Comparison of ENCODE assay signal across 9 cellular contexts in genomic region chr14:66508547-66508845, GRCh38. TPM values are rescaled to one million over a fixed set of nuclear protein-coding genes. Genes with fewer than 3 reads are reported as not detected.
DNase-seq lines count a peak whose midpoint lies in the region; ATAC-seq, FAIRE-seq and TF ChIP-seq lines count a peak whose summit lies in the region.
"Had no signal": no experiment of that assay in that cellular context is flagged by ENCODE, and none has a peak within 500 bp of the region (broad histone marks: within the 10 kb centered on the region; RNA-seq: fewer than 3 reads in every experiment).

No MANE protein-coding gene starts in this region.

- no CpG with 5 or more reads among the region's 19 CpGs for WGBS in HepG2 (ENCODE audit: low lambda C conversion rate)
- WGBS in tibial nerve, 2 donors: 1% methylated on average over 18 to 19 of the region's 19 CpGs

- no TSS peak for BruUV-seq in HepG2 (replicated peaks; lab: Mats Ljungman, UMichigan)

- TF ChIP-seq POLR2A in HepG2 (IDR thresholded peaks at IDR 0.05; ENCODE audit: insufficient read depth in 1 of 2, low read depth in 2 of 2, low read length in 2 of 2) (no peak), tibial nerve (IDR thresholded peaks at IDR 0.05) (no peak)

- TF ChIP-seq EP300 in HepG2 (IDR thresholded peaks at IDR 0.05; ENCODE audit: low read depth in 2 of 2, low read length in 2 of 2) (no peak), HepG2 (CRISPR knock-in tag; IDR thresholded peaks at IDR 0.05; ENCODE audit: borderline replicate concordance) (no peak), tibial nerve (IDR thresholded peaks at IDR 0.05) (no peak)

- H3K27ac Mint-ChIP-seq in activated naive CD4-positive, alpha-beta T cell treated with anti-CD3 and anti-CD28 coated beads, Interleukin-2, amount 50 U/mL, for 72 hours: peak overlapping the region; percentile 60 to 91

- no peak for TF ChIP-seq CTCF in HepG2 (CRISPR knock-in tag; IDR thresholded peaks at IDR 0.05)
- no peak for TF ChIP-seq CTCF in tibial nerve (IDR thresholded peaks at IDR 0.05)

- no peak for ATAC-seq in activated naive CD4-positive, alpha-beta T cell treated with anti-CD3 and anti-CD28 coated beads, Interleukin-2, amount 50 U/mL, for 72 hours
- no peak for ATAC-seq in HepG2

- in situ Hi-C loops in HepG2 (cut with HindIII; ENCODE audit: extremely low pct_ligation_motif_present, low pct_unique_long_range_greater_than_20kb): no loop called here

- peaks cover 21% of the 10 kb centered on the region; the same call in 1 of the 2 replicates for H4K20me1 ChIP-seq in HepG2 (ENCODE audit: insufficient read depth, low read length)

- FAIRE-seq in HepG2 (lab: Jason Lieb, UNC) (no peak), urothelium cell line (lab: Jason Lieb, UNC) (no peak)

- no peaks in the 10 kb centered on the region; a peak in 1 of 5 replicates for H3K27me3 ChIP-seq in HepG2 (ENCODE audit: control insufficient read depth in 1 of 2, insufficient read depth in 2 of 2, low read length in 2 of 2)
- no peaks in the 10 kb centered on the region for H3K27me3 ChIP-seq in tibial nerve

- DNase-seq in activated T-cell treated with anti-CD3 and anti-CD28 coated beads for 4 hours (peak; percentile 4), HepG2 (ENCODE audit: low spot score) (no peak), tibial nerve (ENCODE audit: low spot score in 2 of 2) (no peak), NOMO-1 (lab: John Stamatoyannopoulos, UW; ENCODE audit: unreplicated experiment in 2 of 2) (no peak), urothelium cell line (ENCODE audit: low spot score) (no peak), NCI-H2081 (lab: John Stamatoyannopoulos, UW) (no peak)
- DNase-seq in activated T-cell treated with anti-CD3 and anti-CD28 coated beads, Interleukin-2, amount 50 U/mL, for 48 hours: no peak
- no peak for DNase-seq in activated naive CD4-positive, alpha-beta T cell treated with anti-CD3 and anti-CD28 coated beads, Interleukin-2, amount 50 U/mL, for 72 hours (ENCODE audit: low spot score in 2 of 2)

- H3K36me3 Mint-ChIP-seq in activated naive CD4-positive, alpha-beta T cell treated with anti-CD3 and anti-CD28 coated beads, Interleukin-2, amount 50 U/mL, for 72 hours: peaks cover 0 to 5% of the 10 kb centered on the region in 2 donors

- peak overlapping the region; percentile 95 to 100 (median 99) for H3K4me3 ChIP-seq in HepG2 (replicated peaks in 1 of 3; ENCODE audit: insufficient read depth in 1 of 3, low read depth in 2 of 3, low read length in 3 of 3)
- peak overlapping the region; percentile 60 to 93 (median 82) for H3K4me3 ChIP-seq in tibial nerve

- H2AFZ ChIP-seq in HepG2 (ENCODE audit: low read length): no peak overlapping the region

- H3K9ac ChIP-seq in HepG2 (ENCODE audit: insufficient read depth, low read depth, low read length): peak overlapping the region; percentile 79

- H3K4me1 ChIP-seq in HepG2 (ENCODE audit: insufficient read depth, low read length) (peaks cover 35% of the 10 kb centered on the region), tibial nerve (peaks cover 0 to 21% (median 3%) of the 10 kb centered on the region in 4 donors)

- H3K4me2 ChIP-seq in HepG2 (ENCODE audit: low read depth, low read length): peak overlapping the region; percentile 89

- POLR2A ChIA-PET in HepG2 (lab: Yijun Ruan, JAX): interaction anchor here (1.0 to 2.1 kb wide), 6 partner anchors 11 to 1406 kb away, joined by 3 to 18 read pairs (median 4); partner anchors contain the start of gene MAX

- H3K36me3 ChIP-seq in HepG2 (replicated peaks in 1 of 2; ENCODE audit: control insufficient read depth in 1 of 2, insufficient read depth in 2 of 2, low read length in 2 of 2): no peaks in the 10 kb centered on the region
- H3K36me3 ChIP-seq in tibial nerve: no peaks in the 10 kb centered on the region

- TF ChIP-seq RAD21 in HepG2 (CRISPR knock-in tag; IDR thresholded peaks at IDR 0.05): no peak; the same call in 1 of the 2 replicates

- peak overlapping the region; percentile 94 for H3K27ac ChIP-seq in HepG2 (ENCODE audit: extremely low read length, insufficient read depth, low read length)
- H3K27ac ChIP-seq in tibial nerve: peak overlapping the region; percentile 79 to 93 (median 86)

- H3K9me3 ChIP-seq in HepG2 (ENCODE audit: low read length) (no peaks in the 10 kb centered on the region), tibial nerve (no peaks in the 10 kb centered on the region)

- CTCF ChIA-PET in HepG2 (lab: Yijun Ruan, JAX; ENCODE audit: low intra/inter-chr PET ratio, low total read pairs): interaction anchor here (1.5 kb wide), 1 partner anchor 13 kb away, joined by 5 read pairs; no protein-coding TSS in a partner anchor

- H3K79me2 ChIP-seq in HepG2 (ENCODE audit: insufficient read depth, low read length): peaks cover 51% of the 10 kb centered on the region

- no peaks in the 10 kb centered on the region for H3K9me3 Mint-ChIP-seq in activated naive CD4-positive, alpha-beta T cell treated with anti-CD3 and anti-CD28 coated beads, Interleukin-2, amount 50 U/mL, for 72 hours

- intact Hi-C loops in HepG2 (cut with micrococcal nuclease; ENCODE audit: unreplicated experiment): no loop called here

TF ChIP-seq in HepG2, 621 proteins besides CTCF, POLR2A, EP300 and RAD21 (continues in another document):
- TF ChIP-seq KLF16 (CRISPR knock-in tag; IDR thresholded peaks at IDR 0.05) (no peak), MXD1 (CRISPR knock-in tag; IDR thresholded peaks at IDR 0.05) (no peak), MXI1 (IDR thresholded peaks at IDR 0.05; ENCODE audit: borderline replicate concordance, low read depth, low read length) (no peak; the same call in 2 of the 3 replicates), ZFP82 (CRISPR knock-in tag; IDR thresholded peaks at IDR 0.05; ENCODE audit: borderline replicate concordance) (no peak), ZNF747 (CRISPR knock-in tag; IDR thresholded peaks at IDR 0.05; ENCODE audit: borderline replicate concordance) (no peak), ZFY (CRISPR knock-in tag; IDR thresholded peaks at IDR 0.05) (no peak)

RNA-seq across cellular contexts. Expression of gene GPHN, which starts 0.5 kb away (rescaled TPM):
- 10 to 100 TPM; 14.0 to 35.8 TPM for total RNA-seq in activated naive CD4-positive, alpha-beta T cell treated with anti-CD3 and anti-CD28 coated beads, Interleukin-2, amount 50 U/mL, for 72 hours
- total RNA-seq in HepG2 (2016; rRNA removed; fragmentation: Illumina TruSeq; extraction: Trizol) (19.2 and 37.7 TPM in 2 replicates), tibial nerve (10 to 100 TPM; 16.3 to 73.0 (median 36.8) TPM)
- 5.3 and 9.1 TPM in 2 replicates for total RNA-seq in HepG2 (2016; cell fraction: cytosol; rRNA removed; fragmentation: Illumina TruSeq; extraction: Trizol; ENCODE audit: low read depth)
- total RNA-seq in HepG2 (2016; cell fraction: insoluble cytoplasmic fraction; rRNA removed; fragmentation: Illumina TruSeq; extraction: Trizol): 14.2 and 39.0 TPM in 2 replicates
- total RNA-seq in HepG2 (2016; cell fraction: membrane; rRNA removed; fragmentation: Illumina TruSeq; extraction: Trizol): 15.9 and 19.0 TPM in 2 replicates
- total RNA-seq in HepG2 (2016; cell fraction: nucleus; rRNA removed; fragmentation: Illumina TruSeq; extraction: Trizol): 32.3 and 33.7 TPM in 2 replicates
- 11.3 and 12.7 TPM in 2 replicates for polyA plus RNA-seq in HepG2 (2011; rRNA removed)
- 9.8 and 11.3 TPM in 2 replicates for polyA plus RNA-seq in HepG2 (2011; cell fraction: cytosol; rRNA removed)
- 13.6 TPM in 2 replicates for polyA plus RNA-seq in HepG2 (2011; cell fraction: nucleus; rRNA removed)
- polyA plus RNA-seq in HepG2 (2012): 17.2 and 24.3 TPM in 2 replicates
- polyA plus RNA-seq in HepG2 (2016; cell fraction: cytosol; fragmentation: Illumina TruSeq; extraction: Trizol; ENCODE audit: low read depth): 3.1 and 3.8 TPM in 2 replicates
- 37.9 and 38.6 TPM in 2 replicates for polyA plus RNA-seq in HepG2 (2016; cell fraction: insoluble cytoplasmic fraction; fragmentation: Illumina TruSeq; extraction: Trizol; ENCODE audit: low read depth)
- 7.9 TPM in 2 replicates for polyA plus RNA-seq in HepG2 (2016; cell fraction: membrane; fragmentation: Illumina TruSeq; extraction: Trizol; ENCODE audit: low read depth)
- polyA plus RNA-seq in HepG2 (2016; cell fraction: nucleus; fragmentation: Illumina TruSeq; extraction: Trizol; ENCODE audit: insufficient read depth, low read depth): 23.8 and 34.5 TPM in 2 replicates
- polyA minus RNA-seq in HepG2 (2011; rRNA and poly(A)+ RNA removed; ENCODE audit: low replicate concordance): 42.0 and 49.7 TPM in 2 replicates
- 25.1 and 25.9 TPM in 2 replicates for polyA minus RNA-seq in HepG2 (2011; cell fraction: cytosol; rRNA and poly(A)+ RNA removed)
- polyA minus RNA-seq in HepG2 (2011; cell fraction: nucleus; rRNA and poly(A)+ RNA removed): 78.4 and 78.7 TPM in 2 replicates

RNA-seq across cellular contexts. Expression of gene CCDC196, which starts 22.3 kb away (rescaled TPM):
- total RNA-seq in activated naive CD4-positive, alpha-beta T cell treated with anti-CD3 and anti-CD28 coated beads, Interleukin-2, amount 50 U/mL, for 72 hours: not detected
- total RNA-seq in HepG2 (2016; rRNA removed; fragmentation: Illumina TruSeq; extraction: Trizol) (not detected in 2 replicates), tibial nerve (not detected)
- not detected in 2 replicates for total RNA-seq in HepG2 (2016; cell fraction: cytosol; rRNA removed; fragmentation: Illumina TruSeq; extraction: Trizol; ENCODE audit: low read depth)
- not detected in 2 replicates for total RNA-seq in HepG2 (2016; cell fraction: insoluble cytoplasmic fraction; rRNA removed; fragmentation: Illumina TruSeq; extraction: Trizol)
- total RNA-seq in HepG2 (2016; cell fraction: membrane; rRNA removed; fragmentation: Illumina TruSeq; extraction: Trizol): not detected in 2 replicates
- not detected in 2 replicates for total RNA-seq in HepG2 (2016; cell fraction: nucleus; rRNA removed; fragmentation: Illumina TruSeq; extraction: Trizol)
- polyA plus RNA-seq in HepG2 (2011; rRNA removed): not detected in 2 replicates
- not detected in 2 replicates for polyA plus RNA-seq in HepG2 (2011; cell fraction: cytosol; rRNA removed)
- not detected in 2 replicates for polyA plus RNA-seq in HepG2 (2011; cell fraction: nucleus; rRNA removed)
- not detected in 2 replicates for polyA plus RNA-seq in HepG2 (2012)
- not detected in 2 replicates for polyA plus RNA-seq in HepG2 (2016; cell fraction: cytosol; fragmentation: Illumina TruSeq; extraction: Trizol; ENCODE audit: low read depth)
- not detected in 2 replicates for polyA plus RNA-seq in HepG2 (2016; cell fraction: insoluble cytoplasmic fraction; fragmentation: Illumina TruSeq; extraction: Trizol; ENCODE audit: low read depth)
- polyA plus RNA-seq in HepG2 (2016; cell fraction: membrane; fragmentation: Illumina TruSeq; extraction: Trizol; ENCODE audit: low read depth): not detected in 2 replicates
- not detected in 2 replicates for polyA plus RNA-seq in HepG2 (2016; cell fraction: nucleus; fragmentation: Illumina TruSeq; extraction: Trizol; ENCODE audit: insufficient read depth, low read depth)
- not detected in 2 replicates for polyA minus RNA-seq in HepG2 (2011; rRNA and poly(A)+ RNA removed; ENCODE audit: low replicate concordance)
- polyA minus RNA-seq in HepG2 (2011; cell fraction: cytosol; rRNA and poly(A)+ RNA removed): not detected in 2 replicates
- polyA minus RNA-seq in HepG2 (2011; cell fraction: nucleus; rRNA and poly(A)+ RNA removed): not detected in 2 replicates
- total RNA-seq: Daoy had no signal
